ENCODE assay signal across 17 cellular contexts in the genomic region with DNA sequence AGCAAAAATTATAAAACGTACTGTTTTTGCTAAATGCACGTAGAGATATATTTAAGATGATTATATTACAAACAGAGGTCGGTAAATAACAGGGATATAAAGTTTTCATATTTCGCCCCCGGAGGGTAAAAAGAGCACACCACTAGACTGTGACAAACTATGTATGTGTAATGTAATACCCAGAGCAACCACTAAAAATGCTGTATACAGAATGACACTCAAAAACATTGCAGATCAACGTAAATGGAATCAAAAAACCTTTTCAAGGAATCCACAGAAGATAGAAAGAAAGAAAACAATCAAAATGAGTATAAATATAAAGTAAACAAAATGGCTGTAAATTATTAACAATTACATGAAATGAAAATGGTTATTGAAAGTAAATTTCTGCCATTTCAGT. TPM values are rescaled to one million over a fixed set of nuclear protein-coding genes. Genes with fewer than 3 reads are reported as not detected.
DNase-seq lines count a peak whose midpoint lies in the region; ATAC-seq and TF ChIP-seq lines count a peak whose summit lies in the region.
"Had no signal": no experiment of that assay in that cellular context is flagged by ENCODE, and none has a peak within 500 bp of the region (broad histone marks: within the 10 kb centered on the region; RNA-seq: fewer than 3 reads in every experiment).

No MANE protein-coding gene starts in this region.

- H3K27me3 Mint-ChIP-seq in T-helper 2 cell treated with Interferon-gamma antibody and Interleukin-4, amounts not matched to agents 5 μg/mL and 100 μg/mL, for 36 hours (ENCODE audit: low read depth) = no peaks in the 10 kb centered on the region
- H3K27me3 Mint-ChIP-seq: stimulated activated memory B cell treated with anti-CD40 and anti-IgM and Interleukin-4, amounts not matched to agents 10 μg/mL and 1 μg/mL and 100 μg/mL, for 72 hours had no signal

- H3K4me1 Mint-ChIP-seq in T-helper 2 cell treated with Interferon-gamma antibody and Interleukin-4, amounts not matched to agents 5 μg/mL and 100 μg/mL, for 36 hours (ENCODE audit: low read depth) = no peaks in the 10 kb centered on the region
- H3K4me1 Mint-ChIP-seq: stimulated activated memory B cell treated with anti-CD40 and anti-IgM and Interleukin-4, amounts not matched to agents 10 μg/mL and 1 μg/mL and 100 μg/mL, for 72 hours had no signal

- H3K27ac Mint-ChIP-seq in T-helper 2 cell treated with Interferon-gamma antibody and Interleukin-4, amounts not matched to agents 5 μg/mL and 100 μg/mL, for 36 hours = no peak overlapping the region
- H3K27ac Mint-ChIP-seq: memory B cell; stimulated activated memory B cell treated with anti-CD40 and anti-IgM and Interleukin-4, amounts not matched to agents 10 μg/mL and 1 μg/mL and 100 μg/mL, for 72 hours had no signal

- H3K9me3 Mint-ChIP-seq in T-helper 2 cell treated with Interferon-gamma antibody and Interleukin-4, amounts not matched to agents 5 μg/mL and 100 μg/mL, for 36 hours = no peaks in the 10 kb centered on the region

- H3K4me3 Mint-ChIP-seq in T-helper 2 cell treated with Interferon-gamma antibody and Interleukin-4, amounts not matched to agents 5 μg/mL and 100 μg/mL, for 36 hours = no peak overlapping the region
- H3K4me3 Mint-ChIP-seq: memory B cell; stimulated activated memory B cell treated with anti-CD40 and anti-IgM and Interleukin-4, amounts not matched to agents 10 μg/mL and 1 μg/mL and 100 μg/mL, for 72 hours had no signal

- DNase-seq in GM12865 (ENCODE audit: low read depth) (no peak), LHCN-M2 (ENCODE audit: low read depth) (peak; percentile 20), choroid plexus epithelial cell (ENCODE audit: low read depth) (peak; percentile 13), foreskin fibroblast (no peak)
- DNase-seq in activated CD4-positive, alpha-beta T cell treated with anti-CD3 and anti-CD28 coated beads for 48 hours = no peak
- no peak for DNase-seq in T-helper 2 cell treated with Interferon-gamma antibody and Interleukin-4, amounts not matched to agents 5 μg/mL and 100 μg/mL, for 36 hours (ENCODE audit: low spot score)
- DNase-seq: activated CD4-positive, alpha-beta T cell treated with anti-CD3 and anti-CD28 coated beads for 1 hour; NCI-H510A treated with DMSO at 0.1 percent for 48 hours; stimulated activated CD4-positive, alpha-beta T cell treated with anti-CD3 and anti-CD28 coated beads, Interleukin-2, amount 100 ng/mL, for 24 hours had no signal

- no peaks in the 10 kb centered on the region for H3K36me3 Mint-ChIP-seq in T-helper 2 cell treated with Interferon-gamma antibody and Interleukin-4, amounts not matched to agents 5 μg/mL and 100 μg/mL, for 36 hours (ENCODE audit: low read depth)
- H3K36me3 Mint-ChIP-seq: stimulated activated memory B cell treated with anti-CD40 and anti-IgM and Interleukin-4, amounts not matched to agents 10 μg/mL and 1 μg/mL and 100 μg/mL, for 72 hours had no signal

- no peak for ATAC-seq in GM19455 (IDR thresholded peaks at IDR 0.05; ENCODE audit: unreplicated experiment)
- ATAC-seq: stimulated activated memory B cell treated with anti-CD40 and anti-IgM and Interleukin-4, amounts not matched to agents 10 μg/mL and 1 μg/mL and 100 μg/mL, for 72 hours had no signal

- H3K4me3 ChIP-seq in GM12865 (ENCODE audit: low read depth, low read length) (no peak overlapping the region), choroid plexus epithelial cell (ENCODE audit: low read depth, low read length) (no peak overlapping the region), foreskin fibroblast (ENCODE audit: low read depth in 1 of 2, low read length in 2 of 2) (no peak overlapping the region)
- H3K4me3 ChIP-seq: BLaER1, SK-N-MC had no signal

- H3K27ac ChIP-seq in 22Rv1 = no peak overlapping the region
- H3K27ac ChIP-seq: BLaER1, SK-N-MC had no signal

- TF ChIP-seq CTCF in 22Rv1 (IDR thresholded peaks at IDR 0.05) (peak; percentile 70), GM12865 (IDR thresholded peaks at IDR 0.05; ENCODE audit: insufficient read depth, low read depth, low read length, missing control alignments) (peak; percentile 24), choroid plexus epithelial cell (conservative IDR thresholded peaks at IDR 0.05; ENCODE audit: low read depth, low read length) (no peak), foreskin fibroblast (IDR thresholded peaks at IDR 0.05; ENCODE audit: low read depth, low read length) (no peak)

RNA-seq across cellular contexts. Expression of a gene that starts 37.6 kb away (rescaled TPM):
- total RNA-seq in LHCN-M2 (2014; rRNA removed) = not detected in 2 replicates
- not detected for polyA plus RNA-seq in LHCN-M2 (2012)
- total RNA-seq: M059J, posterior vena cava had no signal

RNA-seq across cellular contexts. Expression of a gene that starts 47.6 kb away (rescaled TPM):
- not detected in 2 replicates for total RNA-seq in LHCN-M2 (2014; rRNA removed)
- not detected for polyA plus RNA-seq in LHCN-M2 (2012)
- total RNA-seq: M059J, posterior vena cava had no signal

Comparison
In these comparisons a context has a peak if more than half of its experiments do, and no peak if none do; other contexts are left out.
1. CTCF ChIP-seq: peak in 22Rv1 (single experiment) and GM12865 (single experiment); none in choroid plexus epithelial cell (single experiment) and foreskin fibroblast (single experiment).
2. DNase-seq: peak in LHCN-M2 (single experiment) and choroid plexus epithelial cell (single experiment); none in GM12865 (single experiment), foreskin fibroblast (0 of 2), activated CD4-positive, alpha-beta T cell treated with anti-CD3 and anti-CD28 coated beads for 48 hours (single experiment) and T-helper 2 cell treated with Interferon-gamma antibody and Interleukin-4, amounts not matched to agents 5 μg/mL and 100 μg/mL, for 36 hours (single experiment).